In the genomic region with DNA sequence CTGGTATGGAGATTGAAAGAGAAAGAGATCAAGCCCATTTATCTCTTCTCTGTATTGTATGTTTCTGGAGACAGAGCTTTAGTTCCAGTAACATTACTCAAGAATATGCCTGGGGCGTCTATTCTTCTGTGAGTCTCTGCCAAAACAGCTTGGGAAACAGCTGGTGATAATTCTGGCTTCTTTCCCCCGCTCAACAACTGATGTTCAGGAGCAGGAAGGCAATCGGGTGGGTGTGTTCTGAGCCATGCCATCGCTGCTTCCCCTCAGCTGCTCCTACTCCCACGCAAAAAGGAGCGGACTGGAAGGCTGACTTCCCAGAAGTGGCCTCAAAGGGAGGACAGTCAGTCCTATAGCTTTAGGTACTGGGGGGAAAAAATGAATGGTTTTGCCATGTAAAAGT, we compare ENCODE assay signal across 14 cellular contexts.
DNase-seq lines count a peak whose midpoint lies in the region; ATAC-seq, FAIRE-seq and TF ChIP-seq lines count a peak whose summit lies in the region.
"Had no signal": no experiment of that assay in that cellular context is flagged by ENCODE, and none has a peak within 500 bp of the region (broad histone marks: within the 10 kb centered on the region; RNA-seq: fewer than 3 reads in every experiment).

No MANE protein-coding gene starts in this region.

- no peak overlapping the region for H2BK15ac ChIP-seq in H1 (ENCODE audit: low read length)

- no peak overlapping the region for H4K5ac ChIP-seq in H1 (ENCODE audit: insufficient read length, low read depth, low read length)

- H3K79me1 ChIP-seq in H1 (ENCODE audit: low read depth, low read length) = no peaks in the 10 kb centered on the region

- no peaks in the 10 kb centered on the region for H3K27me3 ChIP-seq in AG04450 (ENCODE audit: control insufficient read depth, insufficient read depth, low read length)
- peaks cover 0 to 2% (median 0%) of the 10 kb centered on the region in 4 experiments; a peak in 1 of 7 replicates for H3K27me3 ChIP-seq in H1 (replicated peaks in 1 of 4; ENCODE audit: control insufficient read depth in 3 of 4, extremely low read depth in 1 of 4, insufficient read depth in 3 of 4, low read length in 3 of 4)
- H3K27me3 ChIP-seq: cardiac muscle cell had no signal

- FAIRE-seq in H1 (lab: Jason Lieb, UNC) = no peak
- FAIRE-seq: frontal cortex had no signal

- H2AFZ ChIP-seq in H1 (ENCODE audit: low read length) = peak overlapping the region; percentile 85; the same call in 1 of the 2 replicates

- H2BK12ac ChIP-seq in H1 (ENCODE audit: low read depth, low read length) = no peak overlapping the region

- TF ChIP-seq CTCF in AG04450 (IDR thresholded peaks at IDR 0.05; ENCODE audit: low read depth, low read length) (no peak), H1 (IDR thresholded peaks at IDR 0.05; ENCODE audit: control extremely low read depth in 1 of 3, insufficient read depth in 1 of 3, low read depth in 1 of 3, low read length in 3 of 3) (no peak)

- H2AK5ac ChIP-seq in H1 (ENCODE audit: low read depth, low read length) = no peak overlapping the region

- H3K9ac ChIP-seq in H1 (replicated peaks in 1 of 4; ENCODE audit: extremely low read depth in 1 of 4, low read depth in 3 of 4, low read length in 3 of 4) = no peak overlapping the region

- H3K56ac ChIP-seq in H1 (replicated peaks; ENCODE audit: insufficient read length, low read depth, low read length) = no peak overlapping the region

- no peak overlapping the region for H3K27ac Mint-ChIP-seq in activated naive CD4-positive, alpha-beta T cell treated with anti-CD3 and anti-CD28 coated beads for 36 hours

- no peak for TF ChIP-seq POLR2A in H1 (IDR thresholded peaks at IDR 0.05; ENCODE audit: control extremely low read depth in 1 of 2, low read depth in 2 of 2, low read length in 2 of 2)

- no peak overlapping the region for H3K4ac ChIP-seq in H1 (replicated peaks; ENCODE audit: insufficient read length, low read depth, low read length)

- H3K4me3 ChIP-seq in AG04450 (ENCODE audit: low read depth, low read length) (no peak overlapping the region), H1 (ENCODE audit: extremely low read depth in 1 of 4, insufficient read depth in 2 of 4, low read depth in 3 of 4, low read length in 4 of 4) (no peak overlapping the region)
- H3K4me3 ChIP-seq: cardiac muscle cell had no signal

- H2BK20ac ChIP-seq in H1 (ENCODE audit: low read length) = no peak overlapping the region

- H2BK120ac ChIP-seq in H1 (replicated peaks; ENCODE audit: low read depth, low read length) = no peak overlapping the region

- H3K23ac ChIP-seq in H1 (ENCODE audit: insufficient read length) = no peak overlapping the region

- no peak for TF ChIP-seq EP300 in H1 (IDR thresholded peaks at IDR 0.05; ENCODE audit: borderline replicate concordance in 1 of 2, low read depth in 2 of 2, low read length in 2 of 2)

- H3K9me3 Mint-ChIP-seq in activated naive CD4-positive, alpha-beta T cell treated with anti-CD3 and anti-CD28 coated beads for 36 hours = no peaks in the 10 kb centered on the region

- CTCF ChIA-PET in AG04450 (lab: Charles Lee) = no interaction called here
- CTCF ChIA-PET in H1 (lab: Charles Lee; ENCODE audit: partially characterized antibody) = no interaction called here
- CTCF ChIA-PET in activated naive CD4-positive, alpha-beta T cell treated with anti-CD3 and anti-CD28 coated beads for 36 hours (lab: Charles Lee) = interaction anchor here (0.6 kb wide), 1 partner anchor 1279 kb away, joined by 8 read pairs; no protein-coding TSS in a partner anchor

- H3K36me3 ChIP-seq in H1 (ENCODE audit: control insufficient read depth in 2 of 4, insufficient read depth in 4 of 4, low read length in 3 of 4) = no peaks in the 10 kb centered on the region
- H3K36me3 ChIP-seq: cardiac muscle cell had no signal

- no peaks in the 10 kb centered on the region for H4K20me1 ChIP-seq in H1 (replicated peaks in 1 of 2; ENCODE audit: control insufficient read depth in 1 of 2, insufficient read depth in 2 of 2, low read length in 2 of 2)

- no peak overlapping the region for H4K91ac ChIP-seq in H1 (replicated peaks; ENCODE audit: insufficient read length, low read length)

- DNase-seq in AG04450 (ENCODE audit: low read depth, low spot score) (peak; percentile 6), HT1080 (ENCODE audit: low read depth) (peak; percentile 22), H1 (ENCODE audit: low read depth in 1 of 2, low spot score in 2 of 2) (no peak), mucosa of gallbladder (ENCODE audit: low spot score) (peak; percentile 13)
- no peak for DNase-seq in activated naive CD4-positive, alpha-beta T cell treated with anti-CD3 and anti-CD28 coated beads for 36 hours
- DNase-seq: activated T-cell treated with anti-CD3 and anti-CD28 coated beads for 4 hours, NCI-H1048, T1000 had no signal

- H3K36me3 Mint-ChIP-seq in activated naive CD4-positive, alpha-beta T cell treated with anti-CD3 and anti-CD28 coated beads for 36 hours (ENCODE audit: low read depth) = no peaks in the 10 kb centered on the region

- H2BK5ac ChIP-seq in H1 (ENCODE audit: low read depth, low read length) = no peak overlapping the region

- H4K8ac ChIP-seq in H1 (ENCODE audit: extremely low read depth, insufficient read depth, low read length) = no peak overlapping the region

- no peak for ATAC-seq in GM18907 (IDR thresholded peaks at IDR 0.05; ENCODE audit: unreplicated experiment)
- no peak for ATAC-seq in HG02938 (IDR thresholded peaks at IDR 0.05; ENCODE audit: unreplicated experiment)
- no peak for ATAC-seq in HG02610 (IDR thresholded peaks at IDR 0.05; ENCODE audit: unreplicated experiment)

- peaks cover 0 to 6% (median 2%) of the 10 kb centered on the region in 4 experiments; a peak in 1 of 7 replicates for H3K4me1 ChIP-seq in H1 (replicated peaks in 1 of 4; ENCODE audit: control insufficient read depth in 3 of 4, insufficient read depth in 4 of 4, low read length in 3 of 4)

- H3K4me2 ChIP-seq in H1 (ENCODE audit: insufficient read depth in 1 of 2, low read depth in 2 of 2, low read length in 2 of 2) = no peak overlapping the region

- POLR2A ChIA-PET in AG04450 (lab: Yijun Ruan, JAX) (interaction anchor here (0.8 kb wide), 1 partner anchor 58 kb away, joined by 4 read pairs; no protein-coding TSS in a partner anchor), H1 (lab: Charles Lee; ENCODE audit: partially characterized antibody) (no interaction called here)

- intact Hi-C loops in activated naive CD4-positive, alpha-beta T cell treated with anti-CD3 and anti-CD28 coated beads for 36 hours (cut with micrococcal nuclease) = no loop called here

- H3K9me3 ChIP-seq in AG04450 (ENCODE audit: control insufficient read depth, insufficient read depth, low read length) (no peaks in the 10 kb centered on the region), H1 (ENCODE audit: insufficient read depth in 2 of 2, low read depth in 1 of 2, low read length in 1 of 2) (no peaks in the 10 kb centered on the region)

- H3K4me1 Mint-ChIP-seq in activated naive CD4-positive, alpha-beta T cell treated with anti-CD3 and anti-CD28 coated beads for 36 hours (ENCODE audit: low read depth) = no peaks in the 10 kb centered on the region

- WGBS in H1 (ENCODE audit: extremely low coverage in 1 of 2, insufficient coverage in 1 of 2, insufficient read length in 1 of 2, insufficient replicate concordance in 2 of 2, low coverage in 1 of 2, low lambda C conversion rate in 2 of 2, missing lambda C conversion rate in 1 of 2), 2 experiments = 72% methylated on average over 5 of the region's 6 CpGs; no CpG with 5 or more reads in 1 of the 2 experiments

- 0 out of 2 replicates have a peak overlapping the region, but pooled peaks have one; percentile 36 for H3K18ac ChIP-seq in H1 (ENCODE audit: extremely low read depth, low read length)

- H3K4me3 Mint-ChIP-seq in activated naive CD4-positive, alpha-beta T cell treated with anti-CD3 and anti-CD28 coated beads for 36 hours = no peak overlapping the region

- TF ChIP-seq RAD21 in H1 (IDR thresholded peaks at IDR 0.05 in 1 of 2, conservative IDR thresholded peaks at IDR 0.05 in 1 of 2; ENCODE audit: low read depth in 2 of 2, low read length in 2 of 2) = no peak

- no peaks in the 10 kb centered on the region for H3K23me2 ChIP-seq in H1 (ENCODE audit: low read depth, low read length)

- peaks cover 6% of the 10 kb centered on the region for H3K27me3 Mint-ChIP-seq in activated naive CD4-positive, alpha-beta T cell treated with anti-CD3 and anti-CD28 coated beads for 36 hours (ENCODE audit: low read depth)

- no peak overlapping the region for H3K14ac ChIP-seq in H1 (ENCODE audit: insufficient read length)

- H3K79me2 ChIP-seq in H1 (ENCODE audit: control insufficient read depth in 1 of 2, insufficient read depth in 2 of 2, low read length in 2 of 2) = no peaks in the 10 kb centered on the region

- H3K27ac ChIP-seq in AG04450 (ENCODE audit: low read depth, low read length) (no peak overlapping the region), H1 (ENCODE audit: low read depth, low read length) (no peak overlapping the region)
- H3K27ac ChIP-seq: C4-2B, cardiac muscle cell had no signal

TF ChIP-seq in H1, 55 proteins besides CTCF, POLR2A, EP300 and RAD21:
- TF ChIP-seq CHD2 (IDR thresholded peaks at IDR 0.05; ENCODE audit: low read length) (no peak), SP2 (IDR thresholded peaks at IDR 0.05; ENCODE audit: low read length) (no peak), ZNF274 (IDR thresholded peaks at IDR 0.05; ENCODE audit: borderline replicate concordance, extremely low read depth, low read length) (no peak), KDM5A (IDR thresholded peaks at IDR 0.05; ENCODE audit: low read length) (no peak), SIRT6 (IDR thresholded peaks at IDR 0.05; ENCODE audit: low read length) (no peak), EZH2 (IDR thresholded peaks at IDR 0.05; ENCODE audit: low read depth, low read length, severe bottlenecking) (no peak), CBX5 (IDR thresholded peaks at IDR 0.05; ENCODE audit: low read depth, low read length) (no peak), CREB1 (IDR thresholded peaks at IDR 0.05) (no peak), BCL11A (IDR thresholded peaks at IDR 0.05; ENCODE audit: low read depth in 2 of 2, low read length in 2 of 2) (no peak), BRCA1 (IDR thresholded peaks at IDR 0.05; ENCODE audit: low read depth, low read length) (no peak), RNF2 (IDR thresholded peaks at IDR 0.05; ENCODE audit: borderline replicate concordance, low read depth, low read length, missing control alignments, poor library complexity, severe bottlenecking) (no peak), TAF1 (IDR thresholded peaks at IDR 0.05; ENCODE audit: low read depth, low read length) (no peak), CBX8 (IDR thresholded peaks at IDR 0.05; ENCODE audit: borderline replicate concordance, low read depth, low read length) (no peak), ASH2L (IDR thresholded peaks at IDR 0.05; ENCODE audit: low read length) (no peak), TAF7 (optimal IDR thresholded peaks at IDR 0.05; ENCODE audit: borderline replicate concordance, low read depth, low read length) (no peak), YY1 (IDR thresholded peaks at IDR 0.05; ENCODE audit: low read depth, low read length) (no peak)

Comparison
In these comparisons a context has a peak if more than half of its experiments do, and no peak if none do; other contexts are left out.
1. DNase-seq: peak in AG04450 (single experiment), HT1080 (single experiment) and mucosa of gallbladder (single experiment); none in H1 (0 of 2) and activated naive CD4-positive, alpha-beta T cell treated with anti-CD3 and anti-CD28 coated beads for 36 hours (single experiment).